In genomic region chr17:38871247-38871991, GRCh38 we compare ENCODE assay signal across 1 cellular context.
TF ChIP-seq lines count a peak whose summit lies in the region.

No MANE protein-coding gene starts in this region.

TF ChIP-seq in HEK293, 187 proteins besides CTCF, POLR2A, EP300 and RAD21 (continued from another document):
- no peak for TF ChIP-seq PRDM2 (tag by site-specific recombination; IDR thresholded peaks at IDR 0.05; ENCODE audit: borderline replicate concordance)
- no peak for TF ChIP-seq REST (tag by site-specific recombination; IDR thresholded peaks at IDR 0.05)
- TF ChIP-seq ZNF10 (tag by site-specific recombination; IDR thresholded peaks at IDR 0.05) = no peak
- no peak for TF ChIP-seq ZNF26 (tag by site-specific recombination; IDR thresholded peaks at IDR 0.05)
- TF ChIP-seq ZBTB21 (tag by site-specific recombination; IDR thresholded peaks at IDR 0.05) = no peak
- TF ChIP-seq ZNF426 (tag by site-specific recombination; IDR thresholded peaks at IDR 0.05) = no peak
- no peak for TF ChIP-seq ZNF530 (tag by site-specific recombination; IDR thresholded peaks at IDR 0.05; ENCODE audit: low read depth)
- TF ChIP-seq PATZ1 (tag by site-specific recombination; IDR thresholded peaks at IDR 0.05) = peak; percentile 82
- no peak for TF ChIP-seq ZNF677 (tag by site-specific recombination; IDR thresholded peaks at IDR 0.05)
- no peak for TF ChIP-seq ZNF146 (tag by site-specific recombination; IDR thresholded peaks at IDR 0.05)
- no peak for TF ChIP-seq YY1 (tag by site-specific recombination; IDR thresholded peaks at IDR 0.05)
- TF ChIP-seq ZNF518A (tag by site-specific recombination; conservative IDR thresholded peaks at IDR 0.05; ENCODE audit: low read depth) = no peak
- TF ChIP-seq AEBP2 (tag by site-specific recombination; IDR thresholded peaks at IDR 0.05; ENCODE audit: borderline replicate concordance) = no peak
- peak; percentile 83 for TF ChIP-seq ZFHX2 (tag by site-specific recombination; conservative IDR thresholded peaks at IDR 0.05)
- no peak for TF ChIP-seq ZNF473 (tag by site-specific recombination; IDR thresholded peaks at IDR 0.05)
- peak; percentile 20; the same call in 1 of the 2 replicates for TF ChIP-seq ZNF76 (tag by site-specific recombination; IDR thresholded peaks at IDR 0.05; ENCODE audit: borderline replicate concordance, low read depth)
- no peak for TF ChIP-seq ZNF202 (tag by site-specific recombination; IDR thresholded peaks at IDR 0.05; ENCODE audit: borderline replicate concordance)
- peak; percentile 53; the same call in 1 of the 2 replicates for TF ChIP-seq KLF1 (tag by site-specific recombination; IDR thresholded peaks at IDR 0.05)
- no peak for TF ChIP-seq ZNF266 (tag by site-specific recombination; IDR thresholded peaks at IDR 0.05; ENCODE audit: low read depth)
- TF ChIP-seq ZIC2 (tag by site-specific recombination; IDR thresholded peaks at IDR 0.05) = no peak
- no peak for TF ChIP-seq ZNF626 (tag by site-specific recombination; IDR thresholded peaks at IDR 0.05)
- no peak for TF ChIP-seq ZNF837 (tag by site-specific recombination; IDR thresholded peaks at IDR 0.05)
- no peak for TF ChIP-seq ZNF248 (tag by site-specific recombination; IDR thresholded peaks at IDR 0.05)
- TF ChIP-seq ZNF704 (tag by site-specific recombination; IDR thresholded peaks at IDR 0.05) = no peak
- 0 out of 2 replicates have a peak, but pooled peaks have one; percentile 20 for TF ChIP-seq ZBTB17 (tag by site-specific recombination; IDR thresholded peaks at IDR 0.05)
- no peak for TF ChIP-seq HOXC10 (CRISPR knock-in tag; IDR thresholded peaks at IDR 0.05)
- TF ChIP-seq OVOL3 (tag by site-specific recombination; IDR thresholded peaks at IDR 0.05) = no peak
